12 cellular contexts compared by ENCODE assay signal in genomic region chr17:18468468-18469171, GRCh38. TPM values are rescaled to one million over a fixed set of nuclear protein-coding genes. Genes with fewer than 3 reads are reported as not detected.
DNase-seq lines count a peak whose midpoint lies in the region; ATAC-seq, FAIRE-seq and TF ChIP-seq lines count a peak whose summit lies in the region.
"Not testable (repeated sequence)": the region's sequence is repeated elsewhere in the genome, so short reads cannot be mapped to it uniquely, and the experiment has no call there.
"Had no signal": no experiment of that assay in that cellular context is flagged by ENCODE, and none has a peak within 500 bp of the region (broad histone marks: within the 10 kb centered on the region; RNA-seq: fewer than 3 reads in every experiment).

No MANE protein-coding gene starts in this region.

- not testable (repeated sequence) for H3F3A ChIP-seq in GM23338 (replicated peaks; ENCODE audit: low read depth)

- not testable (repeated sequence) for H4K20me1 ChIP-seq in GM23338 (replicated peaks; ENCODE audit: insufficient read depth); keratinocyte (ENCODE audit: control insufficient read depth, extremely low read depth, insufficient read depth, low read length)

- H3K56ac ChIP-seq in mesendoderm (ENCODE audit: low read length), result not testable (repeated sequence)

- H3K27ac Mint-ChIP-seq in GM23338, WTC11: not testable (repeated sequence)

- peak overlapping the region; percentile 80 for H3K23ac ChIP-seq in mesendoderm (ENCODE audit: low read length)

- H3K79me1 ChIP-seq in mesendoderm (ENCODE audit: low read length), result not testable (repeated sequence)

- H3K4me2 ChIP-seq in GM23338; mesendoderm (ENCODE audit: low read length): not testable (repeated sequence)
- H3K4me2 ChIP-seq in keratinocyte (ENCODE audit: control insufficient read depth, extremely low read depth, insufficient read depth, low read depth, low read length), result peak overlapping the region; percentile 32

- dilution Hi-C loops in keratinocyte (cut with MboI; ENCODE audit: extremely low pct_ligation_motif_present, low sequenced_read_pairs), result not testable (repeated sequence)

- peak; percentile 85 for FAIRE-seq in endometrium (lab: Jason Lieb, UNC)
- peak; percentile 63 for FAIRE-seq in keratinocyte (lab: Jason Lieb, UNC)

- not testable (repeated sequence) for H4K8ac ChIP-seq in mesendoderm (ENCODE audit: low read depth, low read length)

- not testable (repeated sequence) for H3K9me3 ChIP-seq in keratinocyte (ENCODE audit: control insufficient read depth, low read depth, low read length)

- H3K36me3 Mint-ChIP-seq in GM23338 (ENCODE audit: low read depth); WTC11: not testable (repeated sequence)

- not testable (repeated sequence) for H2AFZ ChIP-seq in GM23338; keratinocyte (ENCODE audit: control insufficient read depth, low read length)

- not testable (repeated sequence) for H3K4me3 ChIP-seq in GM23338; keratinocyte (ENCODE audit: control insufficient read depth in 2 of 3, extremely low read depth in 1 of 3, insufficient read depth in 2 of 3, low read depth in 1 of 3, low read length in 3 of 3); mesendoderm (ENCODE audit: low read length)

- not testable (repeated sequence) for H3K9ac ChIP-seq in keratinocyte (ENCODE audit: control insufficient read depth, extremely low read depth, insufficient read depth, low read length); mesendoderm (ENCODE audit: low read length)

- not testable (repeated sequence) for H3K4me1 Mint-ChIP-seq in GM23338, WTC11

- H3K27me3 Mint-ChIP-seq in GM23338 (ENCODE audit: insufficient read depth, low read depth, poor library complexity); WTC11 (ENCODE audit: low read depth): not testable (repeated sequence)

- not testable (repeated sequence) for H3K79me2 ChIP-seq in GM23338 (replicated peaks; ENCODE audit: insufficient read depth); keratinocyte (ENCODE audit: control insufficient read depth, insufficient read depth, low read length); mesendoderm (ENCODE audit: control insufficient read depth, insufficient read depth, low read length)

- H2AK5ac ChIP-seq in mesendoderm (ENCODE audit: low read length), result not testable (repeated sequence)

- H3K27me3 ChIP-seq in GM23338 (ENCODE audit: insufficient read depth); keratinocyte (ENCODE audit: control insufficient read depth, extremely low read depth, insufficient read depth, low read length); mesendoderm (ENCODE audit: insufficient read depth, low read length, poor library complexity): not testable (repeated sequence)

- H2BK15ac ChIP-seq in mesendoderm (replicated peaks; ENCODE audit: low read depth), result not testable (repeated sequence)

- POLR2A ChIA-PET in WTC11 (lab: Charles Lee), result not testable (repeated sequence)

- not testable (repeated sequence) for H3K36me3 ChIP-seq in GM23338 (ENCODE audit: insufficient read depth); keratinocyte (ENCODE audit: control insufficient read depth in 2 of 2, extremely low read depth in 1 of 2, insufficient read depth in 2 of 2, low read length in 2 of 2); mesendoderm (ENCODE audit: control insufficient read depth, insufficient read depth, low read length)

- not testable (repeated sequence) for DNase-seq in GM23338 (ENCODE audit: low spot score); WTC11 (ENCODE audit: low spot score); keratinocyte (ENCODE audit: low read depth, low spot score); mesendoderm
- peak; percentile 30 for DNase-seq in NCI-H2171 treated with DMSO at 0.1 percent for 48 hours (lab: John Stamatoyannopoulos, UW)

- H3K9me1 ChIP-seq in keratinocyte (ENCODE audit: control insufficient read depth, extremely low read depth, insufficient read depth, low read length), result not testable (repeated sequence)

- not testable (repeated sequence) for H3K4me3 Mint-ChIP-seq in GM23338, WTC11

- CTCF ChIA-PET in WTC11 (lab: Charles Lee), result not testable (repeated sequence)

- not testable (repeated sequence) for H2BK5ac ChIP-seq in mesendoderm (ENCODE audit: low read length)

- TF ChIP-seq CTCF in GM23338 (conservative IDR thresholded peaks at IDR 0.05; ENCODE audit: low read depth in 2 of 2); WTC11 (IDR thresholded peaks at IDR 0.05); keratinocyte (optimal IDR thresholded peaks at IDR 0.05 in 1 of 3, IDR thresholded peaks at IDR 0.05 in 1 of 3, conservative IDR thresholded peaks at IDR 0.05 in 1 of 3; ENCODE audit: extremely low read depth in 1 of 3, insufficient read depth in 2 of 3, low read length in 3 of 3): not testable (repeated sequence)

- not testable (repeated sequence) for H3K9me2 ChIP-seq in GM23338 (ENCODE audit: insufficient read depth)

- no CpG with 5 or more reads among the region's 10 CpGs for WGBS in mesendoderm (ENCODE audit: extremely low coverage, insufficient coverage, low lambda C conversion rate)

- not testable (repeated sequence) for H3K4ac ChIP-seq in mesendoderm (ENCODE audit: low read depth, low read length)

- not testable (repeated sequence) for H3K18ac ChIP-seq in mesendoderm (ENCODE audit: low read length)

- H4K5ac ChIP-seq in mesendoderm (ENCODE audit: low read length), result not testable (repeated sequence)

- H2BK120ac ChIP-seq in mesendoderm (ENCODE audit: low read depth, low read length), result not testable (repeated sequence)

- not testable (repeated sequence) for H3K9me3 Mint-ChIP-seq in GM23338, WTC11

- peak; percentile 51; the same call in 2 of the 3 replicates for ATAC-seq in GM23338
- peak; percentile 64 for ATAC-seq in WTC11
- peak; percentile 80 for ATAC-seq in esophagus mucosa

- not testable (repeated sequence) for H3K4me1 ChIP-seq in GM23338 (ENCODE audit: insufficient read depth); keratinocyte (ENCODE audit: control insufficient read depth, extremely low read depth, insufficient read depth, low read length); mesendoderm (ENCODE audit: control insufficient read depth, low read depth, low read length)

- H3K27ac ChIP-seq in GM23338 (ENCODE audit: low read depth); keratinocyte (ENCODE audit: control insufficient read depth, insufficient read depth, low read length); mesendoderm (ENCODE audit: low read depth, low read length): not testable (repeated sequence)

RNA-seq across cellular contexts. Expression of gene LGALS9C, which starts 8.0 kb away (rescaled TPM):
- not detected in 2 replicates for total RNA-seq in GM23338 (2014; rRNA removed; shearing (Covaris generic))
- polyA plus RNA-seq in GM23338 (2016; fragmentation: Nextera tagmentation; extraction: Ambion mirVana) (0.24 TPM in 1 of 2 replicates, not detected in the other), keratinocyte (1.7 to 6.8 TPM (median 5.7 TPM) in 3 replicates)
- total RNA-seq in WTC11 (2021) (not detected in 3 replicates), esophagus mucosa (15.7 TPM)
- polyA plus RNA-seq in keratinocyte (2011; ENCODE audit: low read depth), result 3.6 TPM
- 1.1 and 1.2 TPM in 2 replicates for polyA plus RNA-seq in keratinocyte (2011; cell fraction: cytosol; rRNA removed)
- polyA plus RNA-seq in keratinocyte (2011; cell fraction: nucleus; rRNA removed), result 16.6 and 22.7 TPM in 2 replicates
- polyA plus RNA-seq in keratinocyte (2012; ENCODE audit: low replicate concordance), result 2.0 and 2.7 TPM in 2 replicates
- polyA minus RNA-seq in keratinocyte, result 1.5 to 20.1 TPM (median 12.7 TPM) in 3 replicates
- not detected for polyA minus RNA-seq in keratinocyte (2011; cell fraction: cytosol; rRNA and poly(A)+ RNA removed)
- 5.8 and 11.9 TPM in 2 replicates for polyA minus RNA-seq in keratinocyte (2011; cell fraction: nucleus; rRNA and poly(A)+ RNA removed)
- 0.24 TPM for polyA plus RNA-seq in mesendoderm (2013, experiment 1 of 2)
- polyA plus RNA-seq in mesendoderm (2013, experiment 2 of 2), result 0.35 TPM
- total RNA-seq: Caco-2; CD4-positive, CD25-positive, alpha-beta regulatory T cell; H4; H9 had no signal
- polyA plus RNA-seq: AG04450 had no signal

Comparison
In these comparisons a context has a peak if more than half of its experiments do, and no peak if none do; other contexts are left out.
1. RNA of gene LGALS9C, which starts 8.0 kb away (total RNA-seq): 15.7 TPM in esophagus mucosa (single experiment); not detected in WTC11 and not detected in GM23338; every median in the first group is over 10 times any median in the second.
2. Peak in every context shown above with its lines, with median percentiles within 50 percentile points of each other: ATAC-seq.